Comparison of ENCODE assay signal across 25 cellular contexts in genomic region chr5:52767217-52767743, GRCh38. TPM values are rescaled to one million over a fixed set of nuclear protein-coding genes. Genes with fewer than 3 reads are reported as not detected.
DNase-seq lines count a peak whose midpoint lies in the region; ATAC-seq and TF ChIP-seq lines count a peak whose summit lies in the region.
"Had no signal": no experiment of that assay in that cellular context is flagged by ENCODE, and none has a peak within 500 bp of the region (broad histone marks: within the 10 kb centered on the region; RNA-seq: fewer than 3 reads in every experiment).

No MANE protein-coding gene starts in this region.

- no peak for TF ChIP-seq EP300 in SK-N-SH (IDR thresholded peaks at IDR 0.05; ENCODE audit: borderline replicate concordance in 1 of 2, low read depth in 1 of 2, low read length in 1 of 2)

- no peak for TF ChIP-seq RAD21 in SK-N-SH (IDR thresholded peaks at IDR 0.05; ENCODE audit: low read length)

- H3K9me2 ChIP-seq in SK-N-SH, result no peaks in the 10 kb centered on the region

- intact Hi-C loops in dendritic cell treated with granulocyte-macrophage colony-stimulating factor and Interleukin-4, amounts not matched to agents 40 ng/mL and 50 ng/mL, for 4 days (cut with micrococcal nuclease), result loop anchor here (2.0 kb wide), 1 partner anchor 34 kb away; no protein-coding TSS in a partner anchor

- no peak overlapping the region for H3K9ac ChIP-seq in SK-N-SH

- no peaks in the 10 kb centered on the region for H3F3A ChIP-seq in SK-N-SH (replicated peaks; ENCODE audit: insufficient read depth)

- H4K20me1 ChIP-seq in SK-N-SH (ENCODE audit: insufficient read depth), result no peaks in the 10 kb centered on the region

- CTCF ChIA-PET in SK-N-SH (lab: Yijun Ruan, JAX), result interaction anchor here (1.4 to 1.6 kb wide), 2 partner anchors 20 to 22 kb away, joined by 3 to 4 read pairs; no protein-coding TSS in a partner anchor

- no peak for TF ChIP-seq CTCF in SK-N-SH (IDR thresholded peaks at IDR 0.05)

- no peak overlapping the region for H3K4me3 Mint-ChIP-seq in activated naive CD8-positive, alpha-beta T cell treated with anti-CD3 and anti-CD28 coated beads, Interleukin-2, amount 50 U/mL, for 24 hours
- H3K4me3 Mint-ChIP-seq in activated naive CD8-positive, alpha-beta T cell treated with anti-CD3 and anti-CD28 coated beads for 36 hours, result no peak overlapping the region
- no peak overlapping the region for H3K4me3 Mint-ChIP-seq in dendritic cell treated with granulocyte-macrophage colony-stimulating factor and Interleukin-4, amounts not matched to agents 40 ng/mL and 50 ng/mL, for 4 days
- H3K4me3 Mint-ChIP-seq: CD4-positive, alpha-beta T cell; GM23338 had no signal

- H3K4me1 ChIP-seq in SK-N-SH (ENCODE audit: control insufficient read depth in 1 of 2, insufficient read depth in 2 of 2, low read depth in 1 of 2, low read length in 1 of 2), result no peaks in the 10 kb centered on the region; a peak in 1 of 4 replicates
- H3K4me1 ChIP-seq: BE2C had no signal

- no peaks in the 10 kb centered on the region for H3K79me2 ChIP-seq in SK-N-SH (ENCODE audit: insufficient read depth)

- no peaks in the 10 kb centered on the region for H3K36me3 ChIP-seq in SK-N-SH (replicated peaks in 1 of 2; ENCODE audit: control insufficient read depth in 1 of 2, insufficient read depth in 2 of 2, low read length in 1 of 2)
- H3K36me3 ChIP-seq: BE2C had no signal

- H3K27ac Mint-ChIP-seq in activated naive CD8-positive, alpha-beta T cell treated with anti-CD3 and anti-CD28 coated beads, Interleukin-2, amount 50 U/mL, for 24 hours, result peak overlapping the region; percentile 33
- no peak overlapping the region for H3K27ac Mint-ChIP-seq in activated naive CD8-positive, alpha-beta T cell treated with anti-CD3 and anti-CD28 coated beads for 36 hours
- H3K27ac Mint-ChIP-seq in dendritic cell treated with granulocyte-macrophage colony-stimulating factor and Interleukin-4, amounts not matched to agents 40 ng/mL and 50 ng/mL, for 4 days, result peak overlapping the region; percentile 80
- H3K27ac Mint-ChIP-seq: CD4-positive, alpha-beta T cell; GM23338 had no signal

- no peak overlapping the region; a peak in 1 of 4 replicates for H3K27ac ChIP-seq in SK-N-SH (ENCODE audit: low read depth in 2 of 2, low read length in 1 of 2)

- POLR2A ChIA-PET in SK-N-SH (lab: Yijun Ruan, JAX), result no interaction called here

- H2AFZ ChIP-seq in SK-N-SH (ENCODE audit: low read depth), result no peak overlapping the region
- H2AFZ ChIP-seq: GM23338 had no signal

- WGBS in SK-N-SH (ENCODE audit: low lambda C conversion rate), result 82% methylated on average over 2 of the region's 2 CpGs

- no peaks in the 10 kb centered on the region for H3K27me3 Mint-ChIP-seq in activated naive CD8-positive, alpha-beta T cell treated with anti-CD3 and anti-CD28 coated beads, Interleukin-2, amount 50 U/mL, for 24 hours
- no peaks in the 10 kb centered on the region for H3K27me3 Mint-ChIP-seq in activated naive CD8-positive, alpha-beta T cell treated with anti-CD3 and anti-CD28 coated beads for 36 hours
- H3K27me3 Mint-ChIP-seq in dendritic cell treated with granulocyte-macrophage colony-stimulating factor and Interleukin-4, amounts not matched to agents 40 ng/mL and 50 ng/mL, for 4 days, result no peaks in the 10 kb centered on the region
- H3K27me3 Mint-ChIP-seq: CD4-positive, alpha-beta T cell had no signal

- peaks cover 16% of the 10 kb centered on the region for H3K9me3 Mint-ChIP-seq in activated naive CD8-positive, alpha-beta T cell treated with anti-CD3 and anti-CD28 coated beads, Interleukin-2, amount 50 U/mL, for 24 hours
- H3K9me3 Mint-ChIP-seq in activated naive CD8-positive, alpha-beta T cell treated with anti-CD3 and anti-CD28 coated beads for 36 hours, result peaks cover 5% of the 10 kb centered on the region
- H3K9me3 Mint-ChIP-seq in dendritic cell treated with granulocyte-macrophage colony-stimulating factor and Interleukin-4, amounts not matched to agents 40 ng/mL and 50 ng/mL, for 4 days, result no peaks in the 10 kb centered on the region
- H3K9me3 Mint-ChIP-seq: CD4-positive, alpha-beta T cell; GM23338 had no signal

- DNase-seq in activated naive CD8-positive, alpha-beta T cell treated with anti-CD3 and anti-CD28 coated beads, Interleukin-2, amount 50 U/mL, for 24 hours, result no peak
- DNase-seq in activated naive CD8-positive, alpha-beta T cell treated with anti-CD3 and anti-CD28 coated beads for 36 hours, result no peak
- DNase-seq in SK-N-SH (no peak), OCI-M2 (lab: John Stamatoyannopoulos, UW; ENCODE audit: unreplicated experiment) (no peak), NCI-H1092 treated with DMSO at 0.1 percent for 48 hours (lab: John Stamatoyannopoulos, UW) (no peak)
- DNase-seq: 8988T; BE2C; CD4-positive, alpha-beta T cell; EL; HCEC 1CT; KG1; NCI-H1417; NCI-H187; NCI-H2107; NCI-H510A; NCI-H748 treated with DMSO at 0.1 percent for 48 hours; NK-92 treated with Interleukin-12 subunit alpha and Interleukin-12 subunit beta, amount 100 ng/mL, for 24 hours; PC-3; RPMI8226; SHP77 treated with DMSO at 0.1 percent for 48 hours had no signal

- H3K4me3 ChIP-seq in SK-N-SH (ENCODE audit: low read depth in 2 of 2, low read length in 1 of 2), result no peak overlapping the region
- H3K4me3 ChIP-seq: GM12878, GM23338 had no signal

- no peak overlapping the region for H3K4me2 ChIP-seq in SK-N-SH
- H3K4me2 ChIP-seq: GM23338 had no signal

- no peaks in the 10 kb centered on the region for H3K9me3 ChIP-seq in SK-N-SH
- H3K9me3 ChIP-seq: BE2C had no signal

- no peaks in the 10 kb centered on the region for H3K27me3 ChIP-seq in SK-N-SH (ENCODE audit: insufficient read depth)
- H3K27me3 ChIP-seq: BE2C had no signal

- H3K4me1 Mint-ChIP-seq in activated naive CD8-positive, alpha-beta T cell treated with anti-CD3 and anti-CD28 coated beads, Interleukin-2, amount 50 U/mL, for 24 hours, result peaks cover 39% of the 10 kb centered on the region
- peaks cover 28% of the 10 kb centered on the region for H3K4me1 Mint-ChIP-seq in activated naive CD8-positive, alpha-beta T cell treated with anti-CD3 and anti-CD28 coated beads for 36 hours
- H3K4me1 Mint-ChIP-seq in dendritic cell treated with granulocyte-macrophage colony-stimulating factor and Interleukin-4, amounts not matched to agents 40 ng/mL and 50 ng/mL, for 4 days (ENCODE audit: low read depth), result peaks cover 29% of the 10 kb centered on the region

- no peaks in the 10 kb centered on the region for H3K36me3 Mint-ChIP-seq in activated naive CD8-positive, alpha-beta T cell treated with anti-CD3 and anti-CD28 coated beads, Interleukin-2, amount 50 U/mL, for 24 hours (ENCODE audit: low read depth)
- H3K36me3 Mint-ChIP-seq in activated naive CD8-positive, alpha-beta T cell treated with anti-CD3 and anti-CD28 coated beads for 36 hours, result peaks cover 4% of the 10 kb centered on the region
- H3K36me3 Mint-ChIP-seq in dendritic cell treated with granulocyte-macrophage colony-stimulating factor and Interleukin-4, amounts not matched to agents 40 ng/mL and 50 ng/mL, for 4 days (ENCODE audit: low read depth), result no peaks in the 10 kb centered on the region

- ATAC-seq in activated naive CD8-positive, alpha-beta T cell treated with anti-CD3 and anti-CD28 coated beads, Interleukin-2, amount 50 U/mL, for 24 hours, result peak; percentile 62
- no peak for ATAC-seq in HG03175 (IDR thresholded peaks at IDR 0.05; ENCODE audit: unreplicated experiment)
- no peak for ATAC-seq in HG02885 (IDR thresholded peaks at IDR 0.05; ENCODE audit: poor library complexity, unreplicated experiment)
- ATAC-seq: GM23338, PC-3 had no signal

TF ChIP-seq in SK-N-SH, 30 proteins besides CTCF, POLR2A, EP300 and RAD21:
- TF ChIP-seq NFIC (IDR thresholded peaks at IDR 0.05; ENCODE audit: borderline replicate concordance) (peak; percentile 14; the same call in 1 of the 2 replicates), USF1 (IDR thresholded peaks at IDR 0.05; ENCODE audit: borderline replicate concordance, low read depth) (no peak), NRF1 (IDR thresholded peaks at IDR 0.05; ENCODE audit: low read depth, low read length) (no peak), YY1 (IDR thresholded peaks at IDR 0.05; ENCODE audit: low read depth) (no peak), CHD2 (IDR thresholded peaks at IDR 0.05; ENCODE audit: low read length, partially characterized antibody) (no peak), IRF3 (IDR thresholded peaks at IDR 0.05; ENCODE audit: low read depth, low read length) (no peak), MEF2A (IDR thresholded peaks at IDR 0.05; ENCODE audit: borderline replicate concordance, low read depth) (no peak)
TF ChIP-seq in SK-N-SH: peak in this region for 1.

RNA-seq across cellular contexts. Expression of gene ITGA1, which starts 20.4 kb away (rescaled TPM):
- total RNA-seq in activated naive CD8-positive, alpha-beta T cell treated with anti-CD3 and anti-CD28 coated beads for 36 hours, result 1 to 10 TPM; 6.9 to 9.9 TPM
- polyA plus RNA-seq in SK-N-SH (2012; rRNA removed), result 7.7 and 9.9 TPM in 2 replicates
- polyA plus RNA-seq in SK-N-SH (2012; cell fraction: cytosol; rRNA removed), result 5.2 and 9.2 TPM in 2 replicates
- 4.5 and 11.5 TPM in 2 replicates for polyA plus RNA-seq in SK-N-SH (2012; cell fraction: nucleus; rRNA removed)

RNA-seq across cellular contexts. Expression of gene PELO, which starts 20.4 kb away (rescaled TPM):
- 10 to 100 TPM; 24.8 TPM for total RNA-seq in activated naive CD8-positive, alpha-beta T cell treated with anti-CD3 and anti-CD28 coated beads for 36 hours
- polyA plus RNA-seq in SK-N-SH (2012; rRNA removed), result 10.7 and 11.5 TPM in 2 replicates
- polyA plus RNA-seq in SK-N-SH (2012; cell fraction: cytosol; rRNA removed), result 8.8 and 10.3 TPM in 2 replicates
- polyA plus RNA-seq in SK-N-SH (2012; cell fraction: nucleus; rRNA removed), result 13.5 and 14.3 TPM in 2 replicates
